1 cellular context compared by ENCODE assay signal in the genomic region with DNA sequence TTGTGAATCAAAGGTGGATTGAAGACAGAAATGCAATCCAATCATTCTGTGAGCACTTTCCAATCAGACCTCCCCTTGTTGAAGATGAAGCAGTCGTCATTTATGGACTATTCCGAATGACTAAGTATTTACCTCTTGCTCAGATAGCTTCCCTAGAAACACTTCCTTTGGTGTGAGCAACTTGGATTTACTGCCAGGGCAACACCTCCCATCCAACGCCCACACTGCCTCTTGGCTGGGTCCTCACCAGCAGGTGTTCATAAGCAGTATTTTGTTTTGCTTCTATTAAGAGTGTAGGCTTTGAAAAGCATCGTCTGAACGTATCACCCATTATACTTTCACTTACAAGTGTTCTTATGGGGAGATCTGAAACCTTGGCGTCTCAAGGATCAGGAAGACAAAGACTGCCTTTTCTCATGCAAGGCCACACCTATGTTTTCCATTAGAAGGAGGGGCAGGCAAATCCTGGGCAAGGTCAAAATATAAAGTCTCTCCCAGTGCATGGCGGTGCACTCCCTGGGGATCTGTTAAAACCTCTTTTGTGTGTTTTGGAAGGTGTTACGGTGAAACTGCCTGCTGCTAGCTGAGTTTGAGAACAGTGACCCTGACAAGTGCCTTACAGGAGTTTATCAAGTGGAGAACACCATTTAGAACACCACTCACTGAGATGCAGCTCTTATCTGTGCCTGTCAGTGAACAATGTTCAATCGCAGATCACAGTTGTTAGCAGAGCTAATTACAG.
TF ChIP-seq lines count a peak whose summit lies in the region.

No MANE protein-coding gene starts in this region.

TF ChIP-seq in HCT116, 20 proteins besides CTCF, POLR2A, EP300 and RAD21:
- TF ChIP-seq SP1 (IDR thresholded peaks at IDR 0.05; ENCODE audit: low read depth) (no peak), YY1 (IDR thresholded peaks at IDR 0.05; ENCODE audit: extremely low read depth, insufficient replicate concordance, low read depth, low read length) (no peak), EZH2phosphoT487 (IDR thresholded peaks at IDR 0.05; ENCODE audit: borderline replicate concordance) (no peak), EGR1 (IDR thresholded peaks at IDR 0.05; ENCODE audit: low read depth) (peak; percentile 41; the same call in 1 of the 2 replicates), ZNF274 (IDR thresholded peaks at IDR 0.05; ENCODE audit: low read depth, low read length) (no peak)
- TF ChIP-seq, protein P1, sequence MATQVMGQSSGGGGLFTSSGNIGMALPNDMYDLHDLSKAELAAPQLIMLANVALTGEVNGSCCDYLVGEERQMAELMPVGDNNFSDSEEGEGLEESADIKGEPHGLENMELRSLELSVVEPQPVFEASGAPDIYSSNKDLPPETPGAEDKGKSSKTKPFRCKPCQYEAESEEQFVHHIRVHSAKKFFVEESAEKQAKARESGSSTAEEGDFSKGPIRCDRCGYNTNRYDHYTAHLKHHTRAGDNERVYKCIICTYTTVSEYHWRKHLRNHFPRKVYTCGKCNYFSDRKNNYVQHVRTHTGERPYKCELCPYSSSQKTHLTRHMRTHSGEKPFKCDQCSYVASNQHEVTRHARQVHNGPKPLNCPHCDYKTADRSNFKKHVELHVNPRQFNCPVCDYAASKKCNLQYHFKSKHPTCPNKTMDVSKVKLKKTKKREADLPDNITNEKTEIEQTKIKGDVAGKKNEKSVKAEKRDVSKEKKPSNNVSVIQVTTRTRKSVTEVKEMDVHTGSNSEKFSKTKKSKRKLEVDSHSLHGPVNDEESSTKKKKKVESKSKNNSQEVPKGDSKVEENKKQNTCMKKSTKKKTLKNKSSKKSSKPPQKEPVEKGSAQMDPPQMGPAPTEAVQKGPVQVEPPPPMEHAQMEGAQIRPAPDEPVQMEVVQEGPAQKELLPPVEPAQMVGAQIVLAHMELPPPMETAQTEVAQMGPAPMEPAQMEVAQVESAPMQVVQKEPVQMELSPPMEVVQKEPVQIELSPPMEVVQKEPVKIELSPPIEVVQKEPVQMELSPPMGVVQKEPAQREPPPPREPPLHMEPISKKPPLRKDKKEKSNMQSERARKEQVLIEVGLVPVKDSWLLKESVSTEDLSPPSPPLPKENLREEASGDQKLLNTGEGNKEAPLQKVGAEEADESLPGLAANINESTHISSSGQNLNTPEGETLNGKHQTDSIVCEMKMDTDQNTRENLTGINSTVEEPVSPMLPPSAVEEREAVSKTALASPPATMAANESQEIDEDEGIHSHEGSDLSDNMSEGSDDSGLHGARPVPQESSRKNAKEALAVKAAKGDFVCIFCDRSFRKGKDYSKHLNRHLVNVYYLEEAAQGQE (IDR thresholded peaks at IDR 0.05; ENCODE audit: low read depth): no peak
